Comparison of ENCODE assay signal across 15 cellular contexts in the genomic region with DNA sequence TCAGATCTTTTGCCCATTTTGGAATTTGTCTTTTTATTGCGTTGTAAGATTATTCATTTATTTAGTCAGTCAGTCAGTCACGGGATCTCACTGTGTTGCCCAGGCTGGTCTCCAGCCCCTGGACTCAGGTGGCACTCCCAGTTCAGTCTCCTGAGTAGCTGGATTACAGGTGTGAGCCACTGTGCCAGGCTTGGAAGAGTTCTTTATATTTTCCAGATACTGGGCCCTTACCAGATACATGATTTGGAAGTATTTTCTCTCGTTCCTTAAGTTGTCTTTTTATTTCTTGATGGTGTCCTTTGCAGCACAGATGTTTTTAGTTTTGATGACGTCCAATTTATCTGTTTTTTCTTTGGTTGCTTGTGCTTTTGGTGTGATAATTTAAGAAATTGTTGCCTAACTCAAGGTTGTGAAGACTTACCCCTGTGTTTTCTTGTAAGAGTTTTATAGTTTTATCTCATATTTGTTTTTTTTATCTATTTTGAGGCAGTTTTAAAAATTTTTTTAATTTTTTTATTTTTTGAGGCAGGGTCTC.
A peak's percentile ranks its signal among the peaks of the same experiment; 100 is the strongest.
DNase-seq lines count a peak whose midpoint lies in the region; ATAC-seq and TF ChIP-seq lines count a peak whose summit lies in the region.
"Had no signal": no experiment of that assay in that cellular context is flagged by ENCODE, and none has a peak within 500 bp of the region (broad histone marks: within the 10 kb centered on the region; RNA-seq: fewer than 3 reads in every experiment).

No MANE protein-coding gene starts in this region.

- H3K27ac Mint-ChIP-seq in GM23338: no peak overlapping the region
- H3K27ac Mint-ChIP-seq in T-helper 17 cell: peak overlapping the region; percentile 8
- H3K27ac Mint-ChIP-seq: H9 had no signal

- no peak overlapping the region for H2AFZ ChIP-seq in GM23338

- H3K36me3 Mint-ChIP-seq in GM23338 (ENCODE audit: low read depth) (peaks cover 7% of the 10 kb centered on the region; the same call in 1 of the 3 replicates), T-helper 17 cell (ENCODE audit: low read depth) (no peaks in the 10 kb centered on the region)

- H3K4me1 ChIP-seq in GM23338 (ENCODE audit: insufficient read depth): peaks cover 80% of the 10 kb centered on the region
- H3K4me1 ChIP-seq in spleen: peaks cover 14 to 97% (median 56%) of the 10 kb centered on the region in 6 donors
- H3K4me1 ChIP-seq: BE2C had no signal

- H3K9me3 Mint-ChIP-seq in GM23338: no peaks in the 10 kb centered on the region; the same call in 2 of the 3 replicates
- H3K9me3 Mint-ChIP-seq: CD4-positive, alpha-beta T cell; H9 had no signal

- H3K4me2 ChIP-seq in GM23338: no peak overlapping the region

- H3F3A ChIP-seq in GM23338 (replicated peaks; ENCODE audit: low read depth): no peaks in the 10 kb centered on the region

- H3K27me3 ChIP-seq in GM23338 (ENCODE audit: insufficient read depth) (no peaks in the 10 kb centered on the region), spleen (replicated peaks in 1 of 7) (no peaks in the 10 kb centered on the region)
- H3K27me3 ChIP-seq: BE2C had no signal

- H3K9me3 ChIP-seq in T-helper 17 cell (ENCODE audit: control insufficient read depth, low read length, poor library complexity, severe bottlenecking): no peaks in the 10 kb centered on the region
- no peaks in the 10 kb centered on the region for H3K9me3 ChIP-seq in spleen
- H3K9me3 ChIP-seq: BE2C had no signal

- H3K27me3 Mint-ChIP-seq in GM23338 (ENCODE audit: insufficient read depth, low read depth, poor library complexity) (peaks cover 6% of the 10 kb centered on the region), T-helper 17 cell (no peaks in the 10 kb centered on the region)
- H3K27me3 Mint-ChIP-seq: CD4-positive, alpha-beta T cell had no signal

- peaks cover 22% of the 10 kb centered on the region for H4K20me1 ChIP-seq in GM23338 (replicated peaks; ENCODE audit: insufficient read depth)

- 78 to 96% (median 91%) methylated on average over 4 of the region's 4 CpGs for WGBS in spleen, 5 donors

- no peak for TF ChIP-seq CTCF in GM23338 (conservative IDR thresholded peaks at IDR 0.05; ENCODE audit: low read depth in 2 of 2)
- no peak for TF ChIP-seq CTCF in fibroblast of villous mesenchyme (IDR thresholded peaks at IDR 0.05; ENCODE audit: insufficient read depth, low read depth, low read length)
- TF ChIP-seq CTCF in spleen (IDR thresholded peaks at IDR 0.05 in 8 of 11, conservative IDR thresholded peaks at IDR 0.05 in 3 of 11): no peak

- no peak for ATAC-seq in GM23338
- no peak for ATAC-seq in T-helper 17 cell

- peaks cover 100% of the 10 kb centered on the region for H3K79me2 ChIP-seq in GM23338 (replicated peaks; ENCODE audit: insufficient read depth)

- peaks cover 71% of the 10 kb centered on the region for H3K4me1 Mint-ChIP-seq in GM23338
- peaks cover 47% of the 10 kb centered on the region for H3K4me1 Mint-ChIP-seq in T-helper 17 cell

- intact Hi-C loops in spleen (cut with DNase I; ENCODE audit: low total_unique reads): no loop called here

- H3K27ac ChIP-seq in GM23338 (ENCODE audit: low read depth) (peak overlapping the region; percentile 64; the same call in 1 of the 2 replicates), spleen (no peak overlapping the region)

- TF ChIP-seq POLR2A in spleen (IDR thresholded peaks at IDR 0.05): no peak

- no peaks in the 10 kb centered on the region for H3K36me3 ChIP-seq in GM23338 (ENCODE audit: insufficient read depth)
- H3K36me3 ChIP-seq in spleen: peaks cover 0 to under 1% (median 0%) of the 10 kb centered on the region in 6 donors
- H3K36me3 ChIP-seq: BE2C had no signal

- no peaks in the 10 kb centered on the region for H3K9me2 ChIP-seq in GM23338 (ENCODE audit: insufficient read depth)

- no peak overlapping the region for H3K4me3 Mint-ChIP-seq in GM23338
- H3K4me3 Mint-ChIP-seq in T-helper 17 cell: no peak overlapping the region
- H3K4me3 Mint-ChIP-seq: CD4-positive, alpha-beta T cell; H9 had no signal

- DNase-seq in GM23338 (ENCODE audit: low spot score) (no peak), T-helper 17 cell (no peak), fibroblast of villous mesenchyme (ENCODE audit: low read depth) (peak; percentile 66), spleen (peak; percentile 19), epidermal melanocyte (ENCODE audit: insufficient read length, low spot score) (no peak), AG20443 (ENCODE audit: low spot score) (no peak)
- DNase-seq in stimulated activated naive CD4-positive, alpha-beta T cell treated with Interleukin-2 at 50 U/mL for 16 hours (lab: John Stamatoyannopoulos, UW): no peak
- DNase-seq: BE2C; CD4-positive, alpha-beta T cell; H9; KBM-7; NCI-H1417 treated with DMSO at 0.1 percent for 48 hours; NCI-H1930; NCI-H69; SIG-M5 had no signal

- H3K4me3 ChIP-seq in GM23338 (no peak overlapping the region), fibroblast of villous mesenchyme (ENCODE audit: low read depth, low read length) (no peak overlapping the region), spleen (no peak overlapping the region)

TF ChIP-seq in GM23338, 12 proteins besides CTCF, POLR2A, EP300 and RAD21 (continues in another document):
- TF ChIP-seq, protein P1, sequence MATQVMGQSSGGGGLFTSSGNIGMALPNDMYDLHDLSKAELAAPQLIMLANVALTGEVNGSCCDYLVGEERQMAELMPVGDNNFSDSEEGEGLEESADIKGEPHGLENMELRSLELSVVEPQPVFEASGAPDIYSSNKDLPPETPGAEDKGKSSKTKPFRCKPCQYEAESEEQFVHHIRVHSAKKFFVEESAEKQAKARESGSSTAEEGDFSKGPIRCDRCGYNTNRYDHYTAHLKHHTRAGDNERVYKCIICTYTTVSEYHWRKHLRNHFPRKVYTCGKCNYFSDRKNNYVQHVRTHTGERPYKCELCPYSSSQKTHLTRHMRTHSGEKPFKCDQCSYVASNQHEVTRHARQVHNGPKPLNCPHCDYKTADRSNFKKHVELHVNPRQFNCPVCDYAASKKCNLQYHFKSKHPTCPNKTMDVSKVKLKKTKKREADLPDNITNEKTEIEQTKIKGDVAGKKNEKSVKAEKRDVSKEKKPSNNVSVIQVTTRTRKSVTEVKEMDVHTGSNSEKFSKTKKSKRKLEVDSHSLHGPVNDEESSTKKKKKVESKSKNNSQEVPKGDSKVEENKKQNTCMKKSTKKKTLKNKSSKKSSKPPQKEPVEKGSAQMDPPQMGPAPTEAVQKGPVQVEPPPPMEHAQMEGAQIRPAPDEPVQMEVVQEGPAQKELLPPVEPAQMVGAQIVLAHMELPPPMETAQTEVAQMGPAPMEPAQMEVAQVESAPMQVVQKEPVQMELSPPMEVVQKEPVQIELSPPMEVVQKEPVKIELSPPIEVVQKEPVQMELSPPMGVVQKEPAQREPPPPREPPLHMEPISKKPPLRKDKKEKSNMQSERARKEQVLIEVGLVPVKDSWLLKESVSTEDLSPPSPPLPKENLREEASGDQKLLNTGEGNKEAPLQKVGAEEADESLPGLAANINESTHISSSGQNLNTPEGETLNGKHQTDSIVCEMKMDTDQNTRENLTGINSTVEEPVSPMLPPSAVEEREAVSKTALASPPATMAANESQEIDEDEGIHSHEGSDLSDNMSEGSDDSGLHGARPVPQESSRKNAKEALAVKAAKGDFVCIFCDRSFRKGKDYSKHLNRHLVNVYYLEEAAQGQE (IDR thresholded peaks at IDR 0.05; ENCODE audit: unreplicated experiment): no peak

Comparison
In these comparisons a context has a peak if more than half of its experiments do, and no peak if none do; other contexts are left out.
1. DNase-seq: peak in fibroblast of villous mesenchyme (single experiment) and spleen (single experiment); none in GM23338 (single experiment), T-helper 17 cell (0 of 3), stimulated activated naive CD4-positive, alpha-beta T cell treated with Interleukin-2 at 50 U/mL for 16 hours (single experiment), epidermal melanocyte (single experiment) and AG20443 (single experiment).